In the genomic region with DNA sequence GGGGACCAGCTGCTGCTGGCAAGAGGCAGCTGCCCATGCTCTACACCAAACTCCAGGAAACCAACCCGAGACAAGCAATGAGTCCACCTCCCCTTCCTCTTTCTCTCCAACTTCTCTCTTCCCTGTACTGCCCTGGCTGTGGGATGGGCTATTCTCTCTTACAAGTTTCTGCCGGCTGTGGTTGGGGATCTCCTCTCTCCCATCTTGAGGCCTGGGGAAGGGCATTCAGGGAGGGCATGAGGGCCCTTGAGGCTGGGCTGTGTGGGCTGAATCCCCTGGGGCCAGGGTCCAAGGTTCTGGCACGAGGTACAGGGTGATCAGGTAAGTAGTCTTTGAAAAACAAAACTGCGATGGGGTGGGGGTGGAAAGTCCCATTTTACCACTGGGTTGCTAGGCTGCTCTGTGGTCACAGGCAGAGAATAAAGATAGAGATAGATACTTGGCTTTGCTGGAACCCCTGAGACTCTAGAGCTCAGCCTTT, we compare ENCODE assay signal across 1 cellular context.
TF ChIP-seq lines count a peak whose summit lies in the region.

No MANE protein-coding gene starts in this region.

TF ChIP-seq in GM12878, 131 proteins besides CTCF, POLR2A, EP300 and RAD21 (continued from another document):
- TF ChIP-seq, protein P1, sequence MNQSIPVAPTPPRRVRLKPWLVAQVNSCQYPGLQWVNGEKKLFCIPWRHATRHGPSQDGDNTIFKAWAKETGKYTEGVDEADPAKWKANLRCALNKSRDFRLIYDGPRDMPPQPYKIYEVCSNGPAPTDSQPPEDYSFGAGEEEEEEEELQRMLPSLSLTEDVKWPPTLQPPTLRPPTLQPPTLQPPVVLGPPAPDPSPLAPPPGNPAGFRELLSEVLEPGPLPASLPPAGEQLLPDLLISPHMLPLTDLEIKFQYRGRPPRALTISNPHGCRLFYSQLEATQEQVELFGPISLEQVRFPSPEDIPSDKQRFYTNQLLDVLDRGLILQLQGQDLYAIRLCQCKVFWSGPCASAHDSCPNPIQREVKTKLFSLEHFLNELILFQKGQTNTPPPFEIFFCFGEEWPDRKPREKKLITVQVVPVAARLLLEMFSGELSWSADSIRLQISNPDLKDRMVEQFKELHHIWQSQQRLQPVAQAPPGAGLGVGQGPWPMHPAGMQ (IDR thresholded peaks at IDR 0.05; ENCODE audit: borderline replicate concordance): no peak
- peak; percentile 90 for TF ChIP-seq NBN (IDR thresholded peaks at IDR 0.05)
- TF ChIP-seq HDGF (IDR thresholded peaks at IDR 0.05): peak; percentile 92
- no peak for TF ChIP-seq SUPT20H (IDR thresholded peaks at IDR 0.05; ENCODE audit: borderline replicate concordance, control insufficient read depth, low read depth, low read length)
- TF ChIP-seq TCF3 (IDR thresholded peaks at IDR 0.05; ENCODE audit: borderline replicate concordance, insufficient read depth, low read depth, low read length): 0 out of 2 replicates have a peak, but pooled peaks have one; percentile 6
- TF ChIP-seq, protein P2, sequence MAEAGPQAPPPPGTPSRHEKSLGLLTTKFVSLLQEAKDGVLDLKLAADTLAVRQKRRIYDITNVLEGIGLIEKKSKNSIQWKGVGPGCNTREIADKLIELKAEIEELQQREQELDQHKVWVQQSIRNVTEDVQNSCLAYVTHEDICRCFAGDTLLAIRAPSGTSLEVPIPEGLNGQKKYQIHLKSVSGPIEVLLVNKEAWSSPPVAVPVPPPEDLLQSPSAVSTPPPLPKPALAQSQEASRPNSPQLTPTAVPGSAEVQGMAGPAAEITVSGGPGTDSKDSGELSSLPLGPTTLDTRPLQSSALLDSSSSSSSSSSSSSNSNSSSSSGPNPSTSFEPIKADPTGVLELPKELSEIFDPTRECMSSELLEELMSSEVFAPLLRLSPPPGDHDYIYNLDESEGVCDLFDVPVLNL (IDR thresholded peaks at IDR 0.05; ENCODE audit: low read depth, low read length): no peak
- TF ChIP-seq, protein P3, sequence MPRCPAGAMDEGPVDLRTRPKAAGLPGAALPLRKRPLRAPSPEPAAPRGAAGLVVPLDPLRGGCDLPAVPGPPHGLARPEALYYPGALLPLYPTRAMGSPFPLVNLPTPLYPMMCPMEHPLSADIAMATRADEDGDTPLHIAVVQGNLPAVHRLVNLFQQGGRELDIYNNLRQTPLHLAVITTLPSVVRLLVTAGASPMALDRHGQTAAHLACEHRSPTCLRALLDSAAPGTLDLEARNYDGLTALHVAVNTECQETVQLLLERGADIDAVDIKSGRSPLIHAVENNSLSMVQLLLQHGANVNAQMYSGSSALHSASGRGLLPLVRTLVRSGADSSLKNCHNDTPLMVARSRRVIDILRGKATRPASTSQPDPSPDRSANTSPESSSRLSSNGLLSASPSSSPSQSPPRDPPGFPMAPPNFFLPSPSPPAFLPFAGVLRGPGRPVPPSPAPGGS (IDR thresholded peaks at IDR 0.05; ENCODE audit: borderline replicate concordance, insufficient read depth, low read depth, low read length, poor library complexity, severe bottlenecking): peak; percentile 31
- TF ChIP-seq GATAD2B (conservative IDR thresholded peaks at IDR 0.05; ENCODE audit: low read depth): peak; percentile 86
- TF ChIP-seq NFIC (IDR thresholded peaks at IDR 0.05; ENCODE audit: low read depth, low read length): peak; percentile 70
- TF ChIP-seq, protein P4, sequence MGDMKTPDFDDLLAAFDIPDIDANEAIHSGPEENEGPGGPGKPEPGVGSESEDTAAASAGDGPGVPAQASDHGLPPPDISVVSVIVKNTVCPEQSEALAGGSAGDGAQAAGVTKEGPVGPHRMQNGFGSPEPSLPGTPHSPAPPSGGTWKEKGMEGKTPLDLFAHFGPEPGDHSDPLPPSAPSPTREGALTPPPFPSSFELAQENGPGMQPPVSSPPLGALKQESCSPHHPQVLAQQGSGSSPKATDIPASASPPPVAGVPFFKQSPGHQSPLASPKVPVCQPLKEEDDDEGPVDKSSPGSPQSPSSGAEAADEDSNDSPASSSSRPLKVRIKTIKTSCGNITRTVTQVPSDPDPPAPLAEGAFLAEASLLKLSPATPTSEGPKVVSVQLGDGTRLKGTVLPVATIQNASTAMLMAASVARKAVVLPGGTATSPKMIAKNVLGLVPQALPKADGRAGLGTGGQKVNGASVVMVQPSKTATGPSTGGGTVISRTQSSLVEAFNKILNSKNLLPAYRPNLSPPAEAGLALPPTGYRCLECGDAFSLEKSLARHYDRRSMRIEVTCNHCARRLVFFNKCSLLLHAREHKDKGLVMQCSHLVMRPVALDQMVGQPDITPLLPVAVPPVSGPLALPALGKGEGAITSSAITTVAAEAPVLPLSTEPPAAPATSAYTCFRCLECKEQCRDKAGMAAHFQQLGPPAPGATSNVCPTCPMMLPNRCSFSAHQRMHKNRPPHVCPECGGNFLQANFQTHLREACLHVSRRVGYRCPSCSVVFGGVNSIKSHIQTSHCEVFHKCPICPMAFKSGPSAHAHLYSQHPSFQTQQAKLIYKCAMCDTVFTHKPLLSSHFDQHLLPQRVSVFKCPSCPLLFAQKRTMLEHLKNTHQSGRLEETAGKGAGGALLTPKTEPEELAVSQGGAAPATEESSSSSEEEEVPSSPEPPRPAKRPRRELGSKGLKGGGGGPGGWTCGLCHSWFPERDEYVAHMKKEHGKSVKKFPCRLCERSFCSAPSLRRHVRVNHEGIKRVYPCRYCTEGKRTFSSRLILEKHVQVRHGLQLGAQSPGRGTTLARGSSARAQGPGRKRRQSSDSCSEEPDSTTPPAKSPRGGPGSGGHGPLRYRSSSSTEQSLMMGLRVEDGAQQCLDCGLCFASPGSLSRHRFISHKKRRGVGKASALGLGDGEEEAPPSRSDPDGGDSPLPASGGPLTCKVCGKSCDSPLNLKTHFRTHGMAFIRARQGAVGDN (IDR thresholded peaks at IDR 0.05): no peak; the same call in 1 of the 2 replicates
- TF ChIP-seq, protein P5, sequence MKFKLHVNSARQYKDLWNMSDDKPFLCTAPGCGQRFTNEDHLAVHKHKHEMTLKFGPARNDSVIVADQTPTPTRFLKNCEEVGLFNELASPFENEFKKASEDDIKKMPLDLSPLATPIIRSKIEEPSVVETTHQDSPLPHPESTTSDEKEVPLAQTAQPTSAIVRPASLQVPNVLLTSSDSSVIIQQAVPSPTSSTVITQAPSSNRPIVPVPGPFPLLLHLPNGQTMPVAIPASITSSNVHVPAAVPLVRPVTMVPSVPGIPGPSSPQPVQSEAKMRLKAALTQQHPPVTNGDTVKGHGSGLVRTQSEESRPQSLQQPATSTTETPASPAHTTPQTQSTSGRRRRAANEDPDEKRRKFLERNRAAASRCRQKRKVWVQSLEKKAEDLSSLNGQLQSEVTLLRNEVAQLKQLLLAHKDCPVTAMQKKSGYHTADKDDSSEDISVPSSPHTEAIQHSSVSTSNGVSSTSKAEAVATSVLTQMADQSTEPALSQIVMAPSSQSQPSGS (IDR thresholded peaks at IDR 0.05; ENCODE audit: low read length): 0 out of 2 replicates have a peak, but pooled peaks have one; percentile 50
- peak; percentile 67 for TF ChIP-seq BCL11A (IDR thresholded peaks at IDR 0.05; ENCODE audit: low read depth, low read length)
- peak; percentile 89 for TF ChIP-seq EED (IDR thresholded peaks at IDR 0.05; ENCODE audit: low read depth)
- peak; percentile 50; the same call in 1 of the 2 replicates for TF ChIP-seq PAX5 (IDR thresholded peaks at IDR 0.05; ENCODE audit: borderline replicate concordance, low read depth, low read length)
- TF ChIP-seq, protein P6, sequence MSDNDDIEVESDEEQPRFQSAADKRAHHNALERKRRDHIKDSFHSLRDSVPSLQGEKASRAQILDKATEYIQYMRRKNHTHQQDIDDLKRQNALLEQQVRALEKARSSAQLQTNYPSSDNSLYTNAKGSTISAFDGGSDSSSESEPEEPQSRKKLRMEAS (IDR thresholded peaks at IDR 0.05; ENCODE audit: low read depth, low read length): peak; percentile 70; the same call in 1 of the 2 replicates
- peak in 1 of 2 experiments; percentile 74; a peak in 2 of 3 replicates for TF ChIP-seq EGR1 (IDR thresholded peaks at IDR 0.05; ENCODE audit: borderline replicate concordance in 1 of 2, low read depth in 2 of 2, low read length in 2 of 2)
